ENCODE assay signal across 1 cellular context in genomic region chr16:11319529-11320146, GRCh38.
TF ChIP-seq lines count a peak whose summit lies in the region.

No MANE protein-coding gene starts in this region.

TF ChIP-seq in K562, 482 proteins besides CTCF, POLR2A, EP300 and RAD21:
- TF ChIP-seq CBX2 (IDR thresholded peaks at IDR 0.05; ENCODE audit: insufficient read depth, low read length, poor library complexity, severe bottlenecking) (no peak), ARNT (IDR thresholded peaks at IDR 0.05) (no peak), NFIX (CRISPR knock-in tag; IDR thresholded peaks at IDR 0.05; ENCODE audit: low read depth) (peak; percentile 90), SMAD1 (IDR thresholded peaks at IDR 0.05; ENCODE audit: low read depth, low read length, partially characterized antibody) (peak; percentile 78), NFIC (IDR thresholded peaks at IDR 0.05) (peak; percentile 99)
